In the genomic region with DNA sequence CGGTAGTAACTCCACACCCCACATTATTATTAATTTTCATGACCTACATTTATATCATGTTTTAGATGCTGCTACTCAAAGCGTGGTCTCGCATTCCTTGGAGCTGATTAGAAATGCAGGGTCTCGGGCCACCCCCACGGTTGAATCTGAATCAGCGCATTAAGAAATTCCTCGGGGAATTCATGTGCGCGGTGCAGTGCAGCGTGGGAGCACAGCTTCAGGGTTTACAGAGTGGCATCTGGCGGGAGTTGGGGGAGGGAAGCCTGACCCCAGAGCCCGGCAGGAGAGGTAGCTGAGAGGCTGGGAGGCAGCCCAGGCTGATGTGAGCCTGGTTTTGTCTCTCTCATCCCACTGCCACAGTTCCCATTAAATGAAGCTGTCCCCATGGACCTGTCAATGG, we compare ENCODE assay signal across 20 cellular contexts. TPM values are rescaled to one million over a fixed set of nuclear protein-coding genes. Genes with fewer than 3 reads are reported as not detected.
A peak's percentile ranks its signal among the peaks of the same experiment; 100 is the strongest.
DNase-seq lines count a peak whose midpoint lies in the region; ATAC-seq and TF ChIP-seq lines count a peak whose summit lies in the region.
"Had no signal": no experiment of that assay in that cellular context is flagged by ENCODE, and none has a peak within 500 bp of the region (broad histone marks: within the 10 kb centered on the region; RNA-seq: fewer than 3 reads in every experiment).

No MANE protein-coding gene starts in this region.

- H3K27ac Mint-ChIP-seq in MCF 10A (ENCODE audit: low read depth, unreplicated experiment): no peak overlapping the region
- H3K27ac Mint-ChIP-seq: activated CD4-positive, alpha-beta memory T cell treated with anti-CD3 and anti-CD28 coated beads, Interleukin-2, amount 10 ng/mL, durations not matched to agents 7 days and 5 days; activated naive CD8-positive, alpha-beta T cell; HFFc6 had no signal

- no peak overlapping the region for H3K4me3 Mint-ChIP-seq in MCF 10A (ENCODE audit: unreplicated experiment)
- H3K4me3 Mint-ChIP-seq: activated CD4-positive, alpha-beta memory T cell treated with anti-CD3 and anti-CD28 coated beads, Interleukin-2, amount 10 ng/mL, durations not matched to agents 7 days and 5 days; activated naive CD8-positive, alpha-beta T cell; central memory CD8-positive, alpha-beta T cell; HFFc6 had no signal

- H3K9me3 Mint-ChIP-seq in MCF 10A (ENCODE audit: unreplicated experiment): no peaks in the 10 kb centered on the region
- H3K9me3 Mint-ChIP-seq: activated CD4-positive, alpha-beta memory T cell treated with anti-CD3 and anti-CD28 coated beads, Interleukin-2, amount 10 ng/mL, durations not matched to agents 7 days and 5 days; central memory CD8-positive, alpha-beta T cell; HFFc6 had no signal

- no peaks in the 10 kb centered on the region for H3K36me3 Mint-ChIP-seq in MCF 10A (ENCODE audit: insufficient read depth, unreplicated experiment)
- H3K36me3 Mint-ChIP-seq: activated naive CD8-positive, alpha-beta T cell had no signal

- CTCF ChIA-PET in MCF 10A (lab: Yijun Ruan, JAX): interaction anchor here (0.6 to 10.6 kb wide), 2 partner anchors 185 to 187 kb away, joined by 3 to 161 read pairs; no protein-coding TSS in a partner anchor

- ATAC-seq in GM18519 (IDR thresholded peaks at IDR 0.05; ENCODE audit: low FRiP score, unreplicated experiment) (no peak), HG02938 (IDR thresholded peaks at IDR 0.05; ENCODE audit: unreplicated experiment) (no peak)
- ATAC-seq: A549 had no signal

- no peaks in the 10 kb centered on the region for H3K27me3 Mint-ChIP-seq in MCF 10A (ENCODE audit: insufficient read depth, unreplicated experiment)
- H3K27me3 Mint-ChIP-seq: activated naive CD8-positive, alpha-beta T cell had no signal

- POLR2A ChIA-PET in MCF 10A (lab: Yijun Ruan, JAX): no interaction called here

- no peak for TF ChIP-seq CTCF in MCF 10A (IDR thresholded peaks at IDR 0.05; ENCODE audit: unreplicated experiment)

- no TSS peak for BruUV-seq in MCF 10A (replicated peaks; lab: Mats Ljungman, UMichigan)

- peak; percentile 20 for DNase-seq in NCI-H2227 (lab: John Stamatoyannopoulos, UW; ENCODE audit: unreplicated experiment)
- no peak for DNase-seq in NCI-H2227 treated with DMSO at 0.1 percent for 48 hours (lab: John Stamatoyannopoulos, UW)
- peak; percentile 84 to 87 for DNase-seq in NCI-H524 (lab: John Stamatoyannopoulos, UW)
- peak; percentile 16 for DNase-seq in kidney glomerular epithelial cell (lab: John Stamatoyannopoulos, UW)
- DNase-seq in MCF 10A (ENCODE audit: unreplicated experiment): no peak
- no peak for DNase-seq in NCI-H1105 (lab: John Stamatoyannopoulos, UW)
- DNase-seq: activated CD4-positive, alpha-beta memory T cell treated with anti-CD3 and anti-CD28 coated beads, Interleukin-2, amount 10 ng/mL, durations not matched to agents 7 days and 5 days; activated CD4-positive, CD25-positive, alpha-beta regulatory T cell treated with anti-CD3 and anti-CD28 coated beads, Interleukin-2, amount 50 U/mL, for 72 hours; dermis blood vessel endothelial cell; HFFc6; NCI-H146; NCI-H345; SJCRH30; upper lobe of left lung had no signal

- H3K4me1 Mint-ChIP-seq in MCF 10A (ENCODE audit: insufficient read depth, unreplicated experiment): peaks cover 5% of the 10 kb centered on the region

- intact Hi-C loops in MCF 10A (cut with micrococcal nuclease): no loop called here

RNA-seq across cellular contexts. Expression of a gene that starts 48.1 kb away (rescaled TPM):
- 1.0 and 1.5 TPM in 2 replicates for total RNA-seq in MCF 10A (2022)

RNA-seq across cellular contexts. Expression of a gene that starts 51.2 kb away (rescaled TPM):
- total RNA-seq in MCF 10A (2022): 25.2 and 57.7 TPM in 2 replicates
- total RNA-seq: activated CD4-positive, alpha-beta memory T cell treated with anti-CD3 and anti-CD28 coated beads, Interleukin-2, amount 10 ng/mL, durations not matched to agents 7 days and 5 days; T-helper 1 cell treated with Interleukin-12 subunit alpha and Interleukin-12 subunit beta and Interleukin-4 antibody, amounts not matched to agents 30 ng/mL and 1 ng/mL, for 36 hours had no signal

Comparison
In these comparisons a context has a peak if more than half of its experiments do, and no peak if none do; other contexts are left out.
1. DNase-seq: peak in NCI-H2227 (single experiment), NCI-H524 (2 of 2) and kidney glomerular epithelial cell (single experiment); none in NCI-H2227 treated with DMSO at 0.1 percent for 48 hours (single experiment), MCF 10A (single experiment) and NCI-H1105 (single experiment).